Comparison of ENCODE assay signal across 8 cellular contexts in the genomic region with DNA sequence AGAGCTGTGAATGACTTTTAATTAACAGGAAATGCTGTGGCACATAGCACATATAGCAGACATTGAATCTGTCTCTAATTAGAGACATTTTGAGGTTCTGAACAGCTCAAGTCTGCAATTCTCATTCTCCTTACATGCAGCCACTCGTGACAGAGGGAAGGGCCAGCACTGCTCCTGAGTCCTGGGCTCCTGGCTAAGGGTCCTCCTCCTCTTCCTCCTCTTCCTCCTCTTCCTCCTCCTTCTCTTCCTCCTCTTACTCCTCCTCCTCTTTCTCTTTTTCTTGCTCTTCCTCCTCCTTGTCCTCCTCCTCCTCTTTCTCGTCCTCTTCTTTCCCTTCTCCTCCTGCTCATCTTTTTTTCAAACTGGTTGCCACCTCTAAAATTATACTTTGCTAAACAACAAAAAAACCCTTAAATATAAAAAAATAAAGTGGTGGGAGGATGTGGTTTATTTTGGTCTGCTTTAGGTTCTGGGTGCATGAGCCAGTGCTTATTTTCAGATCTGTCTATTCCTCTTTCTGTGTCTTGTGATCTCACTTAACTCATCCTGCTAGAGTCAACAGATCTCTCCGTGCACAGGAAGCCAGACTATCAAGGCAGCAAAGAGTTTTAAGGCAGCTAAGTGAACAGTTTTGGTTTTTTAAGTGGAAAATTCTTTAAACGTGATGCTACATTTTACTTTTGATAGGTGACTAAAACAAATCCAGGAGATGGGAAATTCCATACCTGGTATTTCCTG.
DNase-seq lines count a peak whose midpoint lies in the region; ATAC-seq, FAIRE-seq and TF ChIP-seq lines count a peak whose summit lies in the region.

No MANE protein-coding gene starts in this region.

- TF ChIP-seq EP300 in K562 (IDR thresholded peaks at IDR 0.05; ENCODE audit: low read length), result no peak

- intact Hi-C loops in IMR-90 (cut with micrococcal nuclease), result no loop called here
- intact Hi-C loops in K562 (cut with micrococcal nuclease), result no loop called here

- H3K27ac ChIP-seq in IMR-90 (ENCODE audit: insufficient read depth, low read length), result no peak overlapping the region
- H3K27ac ChIP-seq in K562 (ENCODE audit: extremely low read depth, low read depth, low read length), result no peak overlapping the region

- H3K36me3 Mint-ChIP-seq in stimulated activated memory B cell treated with anti-CD40 and anti-IgM and Interleukin-4, amounts not matched to agents 10 μg/mL and 1 μg/mL and 100 μg/mL, for 72 hours, result peaks cover 27% of the 10 kb centered on the region
- H3K36me3 Mint-ChIP-seq in HFFc6 (ENCODE audit: low read depth), result no peaks in the 10 kb centered on the region

- H3K4me1 ChIP-seq in IMR-90 (ENCODE audit: control insufficient read depth, insufficient read depth, low read length), result no peaks in the 10 kb centered on the region
- H3K4me1 ChIP-seq in K562 (replicated peaks in 1 of 2; ENCODE audit: control insufficient read depth in 2 of 2, insufficient read depth in 2 of 2, low read length in 2 of 2), result peaks cover 0 to 7% of the 10 kb centered on the region in 2 experiments; a peak in 4 of 5 replicates

- no peak overlapping the region for H2AFZ ChIP-seq in IMR-90 (replicated peaks; ENCODE audit: low read length, poor library complexity)
- no peak overlapping the region for H2AFZ ChIP-seq in K562 (ENCODE audit: low read depth, low read length)

- H2BK20ac ChIP-seq in IMR-90 (ENCODE audit: low read depth, low read length), result no peak overlapping the region

- H3K9me3 Mint-ChIP-seq in stimulated activated memory B cell treated with anti-CD40 and anti-IgM and Interleukin-4, amounts not matched to agents 10 μg/mL and 1 μg/mL and 100 μg/mL, for 72 hours, result peaks cover 3% of the 10 kb centered on the region
- peaks cover 20% of the 10 kb centered on the region for H3K9me3 Mint-ChIP-seq in HFFc6

- H3K23ac ChIP-seq in IMR-90 (ENCODE audit: low read depth, low read length), result no peak overlapping the region

- POLR2A ChIA-PET in IMR-90 (lab: Charles Lee; ENCODE audit: unreplicated experiment), result no interaction called here
- POLR2A ChIA-PET in K562 (lab: Yijun Ruan, JAX), result no interaction called here

- H3K36me3 ChIP-seq in IMR-90 (ENCODE audit: control insufficient read depth, insufficient read depth, low read length) (no peaks in the 10 kb centered on the region), K562 (ENCODE audit: control insufficient read depth, insufficient read depth, low read length) (no peaks in the 10 kb centered on the region)

- WGBS in IMR-90 (ENCODE audit: extremely low coverage in 2 of 2, insufficient read length in 1 of 2), 2 experiments, result 86% methylated on average over 1 of the region's 4 CpGs; no CpG with 5 or more reads in 1 of the 2 experiments
- WGBS in K562 (ENCODE audit: insufficient coverage, low coverage, missing lambda C conversion rate), result 0% methylated on average over 4 of the region's 4 CpGs

- no peak overlapping the region for H3K9ac ChIP-seq in IMR-90 (ENCODE audit: low read depth, low read length)
- H3K9ac ChIP-seq in K562 (ENCODE audit: insufficient read depth in 1 of 2, low read depth in 2 of 2, low read length in 2 of 2), result no peak overlapping the region

- TF ChIP-seq CTCF in GM13976 (IDR thresholded peaks at IDR 0.05; ENCODE audit: borderline replicate concordance, control extremely low read depth, extremely low read depth, insufficient read depth, missing control alignments) (no peak), IMR-90 (conservative IDR thresholded peaks at IDR 0.05; ENCODE audit: low read depth, low read length) (no peak), K562 (IDR thresholded peaks at IDR 0.05 in 2 of 3, conservative IDR thresholded peaks at IDR 0.05 in 1 of 3; ENCODE audit: insufficient read depth in 2 of 3, low read depth in 1 of 3, low read length in 3 of 3) (no peak), HFFc6 (IDR thresholded peaks at IDR 0.05) (no peak)

- H3K4me3 Mint-ChIP-seq in stimulated activated memory B cell treated with anti-CD40 and anti-IgM and Interleukin-4, amounts not matched to agents 10 μg/mL and 1 μg/mL and 100 μg/mL, for 72 hours, result peak overlapping the region; percentile 70
- H3K4me3 Mint-ChIP-seq in HFFc6, result no peak overlapping the region

- no peak overlapping the region for H2AK5ac ChIP-seq in IMR-90 (ENCODE audit: low read depth, low read length)

- H2AK9ac ChIP-seq in IMR-90 (replicated peaks; ENCODE audit: low read depth, low read length, poor library complexity), result no peak overlapping the region

- H3K4me2 ChIP-seq in IMR-90 (ENCODE audit: low read depth, low read length) (no peak overlapping the region), K562 (ENCODE audit: insufficient read depth, low read length) (no peak overlapping the region)

- H4K8ac ChIP-seq in IMR-90 (ENCODE audit: low read depth in 2 of 2, low read length in 2 of 2), result no peak overlapping the region

- H3K79me2 ChIP-seq in K562 (ENCODE audit: control insufficient read depth, insufficient read depth, low read length), result no peaks in the 10 kb centered on the region

- no peak overlapping the region for H2BK15ac ChIP-seq in IMR-90 (ENCODE audit: low read depth, low read length)

- H3K79me1 ChIP-seq in IMR-90 (ENCODE audit: low read depth in 1 of 2, low read length in 2 of 2), result no peaks in the 10 kb centered on the region

- no peak overlapping the region for H2BK5ac ChIP-seq in IMR-90 (ENCODE audit: low read depth, low read length, poor library complexity, severe bottlenecking)

- CTCF ChIA-PET in IMR-90 (lab: Yijun Ruan, JAX) (no interaction called here), K562 (lab: Yijun Ruan, JAX; ENCODE audit: low intra/inter-chr PET ratio) (no interaction called here)

- no peak overlapping the region for H4K91ac ChIP-seq in IMR-90 (ENCODE audit: insufficient read depth, low read depth, low read length)

- TF ChIP-seq POLR2A in IMR-90 (IDR thresholded peaks at IDR 0.05; ENCODE audit: low read depth, low read length) (no peak), K562 (conservative IDR thresholded peaks at IDR 0.05) (no peak)

- TF ChIP-seq RAD21 in IMR-90 (IDR thresholded peaks at IDR 0.05; ENCODE audit: low read length) (no peak), K562 (CRISPR knock-in tag; conservative IDR thresholded peaks at IDR 0.05 in 1 of 2, IDR thresholded peaks at IDR 0.05 in 1 of 2) (no peak)

- H3K4me3 ChIP-seq in IMR-90 (ENCODE audit: insufficient read depth, low read depth, low read length) (no peak overlapping the region), K562 (no peak overlapping the region)

- no TSS peak for BruUV-seq in IMR-90 (replicated peaks; lab: Mats Ljungman, UMichigan)
- BruUV-seq in K562 (replicated peaks; lab: Mats Ljungman, UMichigan), result no TSS peak

- in situ Hi-C loops in GM13976 (cut with MboI; ENCODE audit: low sequenced_read_pairs, unreplicated experiment) (no loop called here), IMR-90 (cut with MboI; ENCODE audit: low sequenced_read_pairs) (no loop called here), K562 (cut with MboI) (no loop called here)

- no peak overlapping the region for H3K14ac ChIP-seq in IMR-90 (replicated peaks; ENCODE audit: low read depth, low read length)

- peak; percentile 26 for FAIRE-seq in K562 (lab: Jason Lieb, UNC)

- H4K20me1 ChIP-seq in IMR-90 (ENCODE audit: insufficient read depth, low read length) (no peaks in the 10 kb centered on the region), K562 (replicated peaks; ENCODE audit: control insufficient read depth, insufficient read depth, low read length) (no peaks in the 10 kb centered on the region)

- no peaks in the 10 kb centered on the region for H3K9me1 ChIP-seq in IMR-90 (ENCODE audit: insufficient read depth, low read length)
- H3K9me1 ChIP-seq in K562 (ENCODE audit: control insufficient read depth, insufficient read depth, low read length), result no peaks in the 10 kb centered on the region

- no peak overlapping the region for H2BK120ac ChIP-seq in IMR-90 (ENCODE audit: low read depth, low read length)

- dilution Hi-C loops in IMR-90 (cut with HindIII; ENCODE audit: low sequenced_read_pairs, unreplicated experiment), result no loop called here

- ATAC-seq in GM21423 (IDR thresholded peaks at IDR 0.05; ENCODE audit: unreplicated experiment) (peak; percentile 88), IMR-90 (ENCODE audit: low read depth) (no peak), K562 (no peak)
- peak; percentile 97 for ATAC-seq in stimulated activated memory B cell treated with anti-CD40 and anti-IgM and Interleukin-4, amounts not matched to agents 10 μg/mL and 1 μg/mL and 100 μg/mL, for 72 hours

- peaks cover 47% of the 10 kb centered on the region for H3K4me1 Mint-ChIP-seq in stimulated activated memory B cell treated with anti-CD40 and anti-IgM and Interleukin-4, amounts not matched to agents 10 μg/mL and 1 μg/mL and 100 μg/mL, for 72 hours
- H3K4me1 Mint-ChIP-seq in HFFc6 (ENCODE audit: low read depth), result peaks cover 26% of the 10 kb centered on the region

- peak; percentile 77 for DNase-seq in GM13976 (ENCODE audit: low spot score)
- DNase-seq in IMR-90, result peak; percentile 63
- DNase-seq in K562 (ENCODE audit: extremely low read depth in 1 of 4, low spot score in 3 of 4), result no peak
- no peak for DNase-seq in HFFc6
- DNase-seq in NCI-H526 treated with DMSO at 0.1 percent for 48 hours (lab: John Stamatoyannopoulos, UW), result no peak
- no peak for DNase-seq in activated effector memory CD4-positive, alpha-beta T cell treated with anti-CD3 and anti-CD28 coated beads, Interleukin-2, amount 50 U/mL, for 16 hours

- H3K9me3 ChIP-seq in IMR-90 (ENCODE audit: control insufficient read depth, insufficient read depth, low read length) (peaks cover 7% of the 10 kb centered on the region; the same call in 1 of the 2 replicates), K562 (replicated peaks; ENCODE audit: control insufficient read depth, insufficient read depth, low read depth, low read length) (peaks cover 6% of the 10 kb centered on the region)

- no peak overlapping the region for H3K56ac ChIP-seq in IMR-90 (ENCODE audit: extremely low read depth, insufficient read depth, low read length)

- peak overlapping the region; percentile 95 for H3K27ac Mint-ChIP-seq in stimulated activated memory B cell treated with anti-CD40 and anti-IgM and Interleukin-4, amounts not matched to agents 10 μg/mL and 1 μg/mL and 100 μg/mL, for 72 hours
- H3K27ac Mint-ChIP-seq in HFFc6, result no peak overlapping the region

- H3K18ac ChIP-seq in IMR-90 (ENCODE audit: low read depth, low read length), result no peak overlapping the region

- no peak overlapping the region for H4K5ac ChIP-seq in IMR-90 (ENCODE audit: low read depth, low read length)

- H3K4ac ChIP-seq in IMR-90 (ENCODE audit: low read depth, low read length), result no peak overlapping the region

- H3K27me3 ChIP-seq in IMR-90 (ENCODE audit: control insufficient read depth, insufficient read depth, low read length), result peaks cover 4% of the 10 kb centered on the region; the same call in 1 of the 2 replicates
- H3K27me3 ChIP-seq in K562 (ENCODE audit: control insufficient read depth in 2 of 2, insufficient read depth in 2 of 2, low read length in 2 of 2), result peaks cover 12 to 46% of the 10 kb centered on the region in 2 experiments

- no peaks in the 10 kb centered on the region for H3K27me3 Mint-ChIP-seq in stimulated activated memory B cell treated with anti-CD40 and anti-IgM and Interleukin-4, amounts not matched to agents 10 μg/mL and 1 μg/mL and 100 μg/mL, for 72 hours
- peaks cover 7% of the 10 kb centered on the region for H3K27me3 Mint-ChIP-seq in HFFc6 (ENCODE audit: insufficient read depth)

TF ChIP-seq in IMR-90, 13 proteins besides CTCF, POLR2A, EP300 and RAD21 (continues in another document):
- no peak for TF ChIP-seq RFX5 (IDR thresholded peaks at IDR 0.05; ENCODE audit: low read depth, low read length)

TF ChIP-seq in K562, 482 proteins besides CTCF, POLR2A, EP300 and RAD21 (continues in another document):
- TF ChIP-seq SOX6 (IDR thresholded peaks at IDR 0.05), result no peak

Comparison
In these comparisons a context has a peak if more than half of its experiments do, and no peak if none do; other contexts are left out.
1. DNase-seq: peak in GM13976 (single experiment) and IMR-90 (single experiment); none in K562 (0 of 4), HFFc6 (single experiment), NCI-H526 treated with DMSO at 0.1 percent for 48 hours (single experiment) and activated effector memory CD4-positive, alpha-beta T cell treated with anti-CD3 and anti-CD28 coated beads, Interleukin-2, amount 50 U/mL, for 16 hours (single experiment).
2. ATAC-seq: peak in GM21423 (single experiment) and stimulated activated memory B cell treated with anti-CD40 and anti-IgM and Interleukin-4, amounts not matched to agents 10 μg/mL and 1 μg/mL and 100 μg/mL, for 72 hours (single experiment); none in IMR-90 (single experiment) and K562 (single experiment).